8 cellular contexts compared by ENCODE assay signal in the genomic region with DNA sequence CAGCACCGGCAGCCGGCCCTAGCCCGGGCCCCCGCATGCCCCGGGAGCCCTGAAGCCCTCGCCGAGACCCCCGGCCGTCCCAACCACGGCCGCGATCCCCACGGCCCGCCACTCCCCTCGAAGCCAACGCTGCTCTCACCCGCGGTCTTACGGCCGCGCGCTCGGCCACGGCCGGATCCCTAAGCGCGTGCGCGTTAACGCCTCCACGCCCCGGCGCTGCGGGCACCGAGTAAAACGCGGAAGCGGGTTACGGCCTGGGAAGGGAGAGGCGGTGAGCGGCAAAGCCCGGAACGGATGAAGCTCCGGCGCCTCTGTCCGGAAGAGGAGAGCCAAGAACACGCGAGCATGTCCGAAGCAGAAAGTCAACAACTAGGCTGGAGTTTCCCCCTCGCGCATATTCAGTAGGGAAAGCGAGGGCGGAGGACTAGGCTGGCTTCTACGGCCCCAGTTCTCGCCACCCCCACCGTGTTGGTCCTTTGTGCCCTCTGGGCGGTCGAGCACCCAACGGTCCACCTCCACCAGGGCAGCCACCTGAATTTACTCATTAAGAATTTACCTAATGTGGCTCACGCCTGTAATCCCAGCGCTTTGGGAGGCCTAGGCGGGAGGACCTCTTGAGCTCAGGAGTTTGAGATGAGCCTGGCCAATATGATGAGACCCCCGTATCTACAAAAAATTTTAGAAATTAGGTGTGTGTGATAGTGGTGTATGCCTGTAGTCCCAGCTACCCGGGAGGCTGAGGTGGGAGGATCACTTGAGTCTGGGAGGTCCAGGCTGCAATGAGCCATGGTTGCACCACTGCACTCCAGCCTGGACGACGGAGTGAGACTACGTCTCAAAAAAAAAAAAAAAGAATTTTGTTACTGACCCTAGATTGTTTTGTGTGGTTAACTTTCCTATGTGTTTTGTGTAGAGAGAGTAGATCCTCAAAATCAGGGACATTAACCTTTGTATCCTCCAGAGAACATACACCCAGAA. TPM values are rescaled to one million over a fixed set of nuclear protein-coding genes. Genes with fewer than 3 reads are reported as not detected.
DNase-seq lines count a peak whose midpoint lies in the region; ATAC-seq and TF ChIP-seq lines count a peak whose summit lies in the region.

A gene (minus strand): TSS at position 169 of the 978 bp plus-strand sequence. CDS start 1,177 bp downstream, outside the sequence.

- CTCF ChIA-PET in BJ (lab: Yijun Ruan, JAX) = interaction anchor here (0.9 kb wide), 1 partner anchor 9 kb away, joined by 3 read pairs; no protein-coding TSS in a partner anchor

- H3K4me1 Mint-ChIP-seq in dendritic cell treated with granulocyte-macrophage colony-stimulating factor and Interleukin-4, amounts not matched to agents 40 ng/mL and 50 ng/mL, for 4 days (ENCODE audit: low read depth) = peaks cover 33% of the 10 kb centered on the region

- peak within 1 kb of the TSS; percentile 91 for H3K4me3 Mint-ChIP-seq in dendritic cell treated with granulocyte-macrophage colony-stimulating factor and Interleukin-4, amounts not matched to agents 40 ng/mL and 50 ng/mL, for 4 days

- H3K9me3 Mint-ChIP-seq in dendritic cell treated with granulocyte-macrophage colony-stimulating factor and Interleukin-4, amounts not matched to agents 40 ng/mL and 50 ng/mL, for 4 days = no peaks in the 10 kb centered on the region

- POLR2A ChIA-PET in BJ (lab: Charles Lee) = no interaction called here

- intact Hi-C loops in dendritic cell treated with granulocyte-macrophage colony-stimulating factor and Interleukin-4, amounts not matched to agents 40 ng/mL and 50 ng/mL, for 4 days (cut with micrococcal nuclease) = loop anchor here (5.0 kb wide), 1 partner anchor 124 kb away; a partner anchor contains a TSS
- intact Hi-C loops in left lung (cut with DNase I) = no loop called here

- H3K4me1 ChIP-seq in left lung = peaks cover 21 to 43% of the 10 kb centered on the region in 2 donors

- TF ChIP-seq CTCF in BJ (IDR thresholded peaks at IDR 0.05; ENCODE audit: insufficient read depth, low read depth, low read length) (no peak), left lung (IDR thresholded peaks at IDR 0.05) (no peak)

- H3K27ac ChIP-seq in left lung = peak within 1 kb of the TSS; percentile 89 to 96

- peak within 1 kb of the TSS; percentile 92 for H3K27ac Mint-ChIP-seq in dendritic cell treated with granulocyte-macrophage colony-stimulating factor and Interleukin-4, amounts not matched to agents 40 ng/mL and 50 ng/mL, for 4 days

- H3K27me3 ChIP-seq in BJ (ENCODE audit: control insufficient read depth, insufficient read depth, low read length) (no peaks in the 10 kb centered on the region), left lung (no peaks in the 10 kb centered on the region)

- no peaks in the 10 kb centered on the region for H3K9me3 ChIP-seq in left lung

- H3K27me3 Mint-ChIP-seq in dendritic cell treated with granulocyte-macrophage colony-stimulating factor and Interleukin-4, amounts not matched to agents 40 ng/mL and 50 ng/mL, for 4 days = peaks cover 2% of the 10 kb centered on the region

- H3K36me3 Mint-ChIP-seq in dendritic cell treated with granulocyte-macrophage colony-stimulating factor and Interleukin-4, amounts not matched to agents 40 ng/mL and 50 ng/mL, for 4 days (ENCODE audit: low read depth) = peaks cover 39% of the 10 kb centered on the region

- H3K4me3 ChIP-seq in BJ (ENCODE audit: low read depth, low read length) (peak within 1 kb of the TSS; percentile 65), left lung (peak within 1 kb of the TSS; percentile 63 to 73)

- DNase-seq in BJ (ENCODE audit: low read depth) (no peak), NCI-H748 treated with DMSO at 0.1 percent for 48 hours (lab: John Stamatoyannopoulos, UW) (peak; percentile 21), left lung (peak; percentile 94 to 98)
- DNase-seq in activated CD4-positive, alpha-beta T cell treated with anti-CD3 and anti-CD28 coated beads, Interleukin-2, amount 50 U/mL, for 24 hours (ENCODE audit: low read depth in 1 of 2, low spot score in 1 of 2) = peak; percentile 83 to 87
- peak; percentile 88 to 90 for DNase-seq in stimulated activated CD4-positive, alpha-beta T cell treated with anti-CD3 and anti-CD28 coated beads, Interleukin-2, amount 100 ng/mL, for 48 hours

- H3K36me3 ChIP-seq in BJ (ENCODE audit: control insufficient read depth, insufficient read depth, low read length) = no peaks in the 10 kb centered on the region
- peaks cover 0 to 19% of the 10 kb centered on the region in 2 donors for H3K36me3 ChIP-seq in left lung

- ATAC-seq in GM19328 (IDR thresholded peaks at IDR 0.05; ENCODE audit: unreplicated experiment) (peak; percentile 75), HG03520 (IDR thresholded peaks at IDR 0.05; ENCODE audit: unreplicated experiment) (peak; percentile 65), left lung (peak; percentile 94)

RNA-seq across cellular contexts. Expression of the gene that starts here (rescaled TPM):
- 15.2 and 28.3 TPM in 2 replicates for polyA plus RNA-seq in BJ (2011; rRNA removed)
- 52.9 and 59.2 TPM in 2 replicates for polyA minus RNA-seq in BJ (2011; rRNA and poly(A)+ RNA removed)
- 10 to 100 TPM; 39.9 to 41.2 TPM for total RNA-seq in left lung
